9 cellular contexts compared by ENCODE assay signal in genomic region chr5:51382759-51383493, GRCh38.
A peak's percentile ranks its signal among the peaks of the same experiment; 100 is the strongest.
DNase-seq lines count a peak whose midpoint lies in the region; ATAC-seq and TF ChIP-seq lines count a peak whose summit lies in the region.
"Had no signal": no experiment of that assay in that cellular context is flagged by ENCODE, and none has a peak within 500 bp of the region (broad histone marks: within the 10 kb centered on the region; RNA-seq: fewer than 3 reads in every experiment).

Gene ISL1 (plus strand): TSS chr5:51383448. CDS start chr5:51383672, 224 bp downstream.

- H3K36me3 ChIP-seq in parathyroid adenoma (ENCODE audit: control insufficient read depth, insufficient read depth, low read length) = no peaks in the 10 kb centered on the region

- no peaks in the 10 kb centered on the region for H3K9me3 ChIP-seq in parathyroid adenoma (ENCODE audit: control insufficient read depth, low read length)

- peak within 1 kb of the TSS; percentile 61 for H2AFZ ChIP-seq in parathyroid adenoma

- H3K4me3 ChIP-seq in LNCaP clone FGC (ENCODE audit: low read depth, low read length) (peak within 1 kb of the TSS; percentile 46), parathyroid adenoma (ENCODE audit: low read depth, low read length) (peak within 1 kb of the TSS; percentile 18)

- H3K4me2 ChIP-seq in parathyroid adenoma (ENCODE audit: low read length) = peak within 1 kb of the TSS; percentile 57

- no peak within 1 kb of the TSS for H3K9ac ChIP-seq in parathyroid adenoma

- no peaks in the 10 kb centered on the region for H3K4me1 ChIP-seq in parathyroid adenoma

- peaks cover 11% of the 10 kb centered on the region for H3K27me3 ChIP-seq in parathyroid adenoma (ENCODE audit: control insufficient read depth, insufficient read depth, low read length)

- DNase-seq in DMS153 (lab: John Stamatoyannopoulos, UW) = peak; percentile 88
- DNase-seq in LNCaP clone FGC (ENCODE audit: low read depth) = peak; percentile 35
- DNase-seq in SW 1271 (lab: John Stamatoyannopoulos, UW) = peak; percentile 64 to 89
- DNase-seq in foreskin melanocyte = peak; percentile 33
- no peak for DNase-seq in central memory CD4-positive, alpha-beta T cell

- H3K79me2 ChIP-seq in parathyroid adenoma = no peaks in the 10 kb centered on the region

- TF ChIP-seq CTCF in LNCaP clone FGC (IDR thresholded peaks at IDR 0.05; ENCODE audit: control insufficient read depth, extremely low read depth, insufficient read depth) (no peak), parathyroid adenoma (IDR thresholded peaks at IDR 0.05) (no peak)

- no peak within 1 kb of the TSS for H3K27ac ChIP-seq in parathyroid adenoma
- H3K27ac ChIP-seq: HL-60 had no signal

- ATAC-seq in HG03108 (IDR thresholded peaks at IDR 0.05; ENCODE audit: unreplicated experiment) = no peak
- no peak for ATAC-seq in HG03342 (IDR thresholded peaks at IDR 0.05; ENCODE audit: unreplicated experiment)
